ENCODE assay signal across 15 cellular contexts in genomic region chr22:43446881-43447280, GRCh38. TPM values are rescaled to one million over a fixed set of nuclear protein-coding genes. Genes with fewer than 3 reads are reported as not detected.
DNase-seq lines count a peak whose midpoint lies in the region; ATAC-seq and TF ChIP-seq lines count a peak whose summit lies in the region.
"Had no signal": no experiment of that assay in that cellular context is flagged by ENCODE, and none has a peak within 500 bp of the region (broad histone marks: within the 10 kb centered on the region; RNA-seq: fewer than 3 reads in every experiment).

No MANE protein-coding gene starts in this region.

- H3K4me1 ChIP-seq in RWPE2 (ENCODE audit: insufficient read depth, poor library complexity, severe bottlenecking) = no peaks in the 10 kb centered on the region
- peaks cover 0 to 9% (median 0%) of the 10 kb centered on the region in 4 donors for H3K4me1 ChIP-seq in stomach
- H3K4me1 ChIP-seq in CD4-positive, alpha-beta memory T cell (ENCODE audit: insufficient read depth, low read length) = no peaks in the 10 kb centered on the region
- H3K4me1 ChIP-seq: SJCRH30 had no signal

- intact Hi-C loops in stomach (cut with DNase I; ENCODE audit: low total_unique reads) = no loop called here
- intact Hi-C loops in CD4-positive, alpha-beta memory T cell (cut with micrococcal nuclease) = no loop called here

- DNase-seq in DMS 273 (lab: John Stamatoyannopoulos, UW; ENCODE audit: unreplicated experiment) (peak; percentile 60), DMS 273 treated with DMSO at 0.1 percent for 48 hours (lab: John Stamatoyannopoulos, UW) (no peak), NCI-H2029 treated with DMSO at 0.1 percent for 48 hours (lab: John Stamatoyannopoulos, UW) (peak; percentile 86), RWPE2 (ENCODE audit: low spot score) (no peak), stomach (peak; percentile 58), mesothelial cell of epicardium (ENCODE audit: low spot score in 2 of 2, unreplicated experiment in 2 of 2) (no peak)
- DNase-seq in CD4-positive, alpha-beta memory T cell = no peak
- DNase-seq: 8988T, mesendoderm, SJCRH30 had no signal

- H3K4me3 ChIP-seq in RWPE2 (ENCODE audit: severe bottlenecking) (no peak overlapping the region), stomach (no peak overlapping the region)
- no peak overlapping the region for H3K4me3 ChIP-seq in CD4-positive, alpha-beta memory T cell (ENCODE audit: low read length in 2 of 2)
- H3K4me3 ChIP-seq: SJCRH30 had no signal

- no peak overlapping the region for H3K4me3 Mint-ChIP-seq in CD4-positive, alpha-beta memory T cell
- H3K4me3 Mint-ChIP-seq in mesothelial cell of epicardium = no peak overlapping the region
- H3K4me3 Mint-ChIP-seq: activated T-helper 1 cell treated with anti-CD3 and anti-CD28 coated beads, Interleukin-12 subunit alpha, Interleukin-12 subunit beta, Interleukin-2, Interleukin-4 antibody, amounts not matched to agents 30 ng/mL and 10 ng/mL and 1 ng/mL, durations not matched to agents 14 hours and 24 hours and 36 hours had no signal

- POLR2A ChIA-PET in CD4-positive, alpha-beta memory T cell (lab: Charles Lee; ENCODE audit: partially characterized antibody) = no interaction called here

- no peak for TF ChIP-seq EP300 in stomach (IDR thresholded peaks at IDR 0.05)

- H3K9me3 ChIP-seq in RWPE2 (ENCODE audit: severe bottlenecking) = no peaks in the 10 kb centered on the region
- H3K9me3 ChIP-seq in stomach = no peaks in the 10 kb centered on the region
- no peaks in the 10 kb centered on the region for H3K9me3 ChIP-seq in CD4-positive, alpha-beta memory T cell (ENCODE audit: control insufficient read depth in 1 of 2, low read length in 2 of 2)
- H3K9me3 ChIP-seq: SJCRH30 had no signal

- CTCF ChIA-PET in CD4-positive, alpha-beta memory T cell (lab: Charles Lee; ENCODE audit: partially characterized antibody) = no interaction called here

- no peak overlapping the region for H3K27ac Mint-ChIP-seq in CD4-positive, alpha-beta memory T cell
- H3K27ac Mint-ChIP-seq in mesothelial cell of epicardium = no peak overlapping the region
- H3K27ac Mint-ChIP-seq: activated T-helper 1 cell treated with anti-CD3 and anti-CD28 coated beads, Interleukin-12 subunit alpha, Interleukin-12 subunit beta, Interleukin-2, Interleukin-4 antibody, amounts not matched to agents 30 ng/mL and 10 ng/mL and 1 ng/mL, durations not matched to agents 14 hours and 24 hours and 36 hours had no signal

- TF ChIP-seq CTCF in RWPE2 (IDR thresholded peaks at IDR 0.05; ENCODE audit: poor library complexity, severe bottlenecking) (no peak), stomach (IDR thresholded peaks at IDR 0.05) (peak in 1 of 7 experiments; percentile 45), mesothelial cell of epicardium (IDR thresholded peaks at IDR 0.05; ENCODE audit: unreplicated experiment) (no peak)

- no peaks in the 10 kb centered on the region for H3K36me3 Mint-ChIP-seq in CD4-positive, alpha-beta memory T cell
- H3K36me3 Mint-ChIP-seq in mesothelial cell of epicardium = no peaks in the 10 kb centered on the region

- H3K27me3 Mint-ChIP-seq in CD4-positive, alpha-beta memory T cell = peaks cover 4 to 5% of the 10 kb centered on the region in 2 donors
- peaks cover 34% of the 10 kb centered on the region for H3K27me3 Mint-ChIP-seq in mesothelial cell of epicardium (ENCODE audit: low read depth)

- H3K27ac ChIP-seq in RWPE2 (ENCODE audit: poor library complexity, severe bottlenecking) (no peak overlapping the region), stomach (no peak overlapping the region)
- H3K27ac ChIP-seq in CD4-positive, alpha-beta memory T cell (ENCODE audit: low read depth, low read length) = no peak overlapping the region
- H3K27ac ChIP-seq: SJCRH30 had no signal

- no peaks in the 10 kb centered on the region for H3K9me3 Mint-ChIP-seq in CD4-positive, alpha-beta memory T cell
- no peaks in the 10 kb centered on the region for H3K9me3 Mint-ChIP-seq in mesothelial cell of epicardium
- H3K9me3 Mint-ChIP-seq: activated T-helper 1 cell treated with anti-CD3 and anti-CD28 coated beads, Interleukin-12 subunit alpha, Interleukin-12 subunit beta, Interleukin-2, Interleukin-4 antibody, amounts not matched to agents 30 ng/mL and 10 ng/mL and 1 ng/mL, durations not matched to agents 14 hours and 24 hours and 36 hours had no signal

- H3K27me3 ChIP-seq in RWPE2 (ENCODE audit: insufficient read depth, poor library complexity, severe bottlenecking) (no peaks in the 10 kb centered on the region), stomach (peaks cover 0 to 27% (median 0%) of the 10 kb centered on the region in 3 donors)
- no peaks in the 10 kb centered on the region for H3K27me3 ChIP-seq in CD4-positive, alpha-beta memory T cell (ENCODE audit: insufficient read depth, low read length)
- H3K27me3 ChIP-seq: SJCRH30 had no signal

- 15 to 29% (median 18%) methylated on average over 8 of the region's 8 CpGs for WGBS in stomach, 5 donors

- H3K36me3 ChIP-seq in RWPE2 (ENCODE audit: low read depth) = no peaks in the 10 kb centered on the region
- H3K36me3 ChIP-seq in stomach = no peaks in the 10 kb centered on the region
- H3K36me3 ChIP-seq in CD4-positive, alpha-beta memory T cell (ENCODE audit: insufficient read depth, low read length) = no peaks in the 10 kb centered on the region
- H3K36me3 ChIP-seq: SJCRH30 had no signal

- ATAC-seq in RWPE2 (ENCODE audit: low read depth) (peak; percentile 51; the same call in 1 of the 3 replicates), GM18511 (IDR thresholded peaks at IDR 0.05; ENCODE audit: unreplicated experiment) (no peak)
- ATAC-seq: activated CD4-positive, CD25-positive, alpha-beta regulatory T cell treated with anti-CD3 and anti-CD28 coated beads, Interleukin-2, amount 50 U/mL, for 24 hours had no signal

- H3K4me1 Mint-ChIP-seq in CD4-positive, alpha-beta memory T cell = no peaks in the 10 kb centered on the region
- H3K4me1 Mint-ChIP-seq in mesothelial cell of epicardium = no peaks in the 10 kb centered on the region

- TF ChIP-seq POLR2A in stomach (IDR thresholded peaks at IDR 0.05) = no peak

RNA-seq across cellular contexts. Expression of gene MPPED1, which starts 35.1 kb away (rescaled TPM):
- total RNA-seq in stomach (1 to 10 TPM in 1 of 5 donors, not detected in 4; 1.5 TPM), mesothelial cell of epicardium (0.76 to 1.2 TPM (median 0.86 TPM) in 3 replicates)
- under 1 TPM; 0.19 to 0.61 (median 0.33) TPM for polyA plus RNA-seq in stomach
- not detected for total RNA-seq in CD4-positive, alpha-beta memory T cell
- not detected for polyA plus RNA-seq in CD4-positive, alpha-beta memory T cell
- total RNA-seq: activated T-helper 1 cell treated with anti-CD3 and anti-CD28 coated beads, Interleukin-12 subunit alpha, Interleukin-12 subunit beta, Interleukin-2, Interleukin-4 antibody, amounts not matched to agents 30 ng/mL and 10 ng/mL and 1 ng/mL, durations not matched to agents 14 hours and 24 hours and 36 hours; astrocyte; SJCRH30; subcutaneous adipose tissue had no signal

Comparison
In these comparisons a context has a peak if more than half of its experiments do, and no peak if none do; other contexts are left out.
1. DNase-seq: peak in DMS 273 (single experiment), NCI-H2029 treated with DMSO at 0.1 percent for 48 hours (single experiment) and stomach (single experiment); none in DMS 273 treated with DMSO at 0.1 percent for 48 hours (single experiment), RWPE2 (single experiment), CD4-positive, alpha-beta memory T cell (0 of 5) and mesothelial cell of epicardium (0 of 2).